ENCODE assay signal across 35 cellular contexts in the genomic region with DNA sequence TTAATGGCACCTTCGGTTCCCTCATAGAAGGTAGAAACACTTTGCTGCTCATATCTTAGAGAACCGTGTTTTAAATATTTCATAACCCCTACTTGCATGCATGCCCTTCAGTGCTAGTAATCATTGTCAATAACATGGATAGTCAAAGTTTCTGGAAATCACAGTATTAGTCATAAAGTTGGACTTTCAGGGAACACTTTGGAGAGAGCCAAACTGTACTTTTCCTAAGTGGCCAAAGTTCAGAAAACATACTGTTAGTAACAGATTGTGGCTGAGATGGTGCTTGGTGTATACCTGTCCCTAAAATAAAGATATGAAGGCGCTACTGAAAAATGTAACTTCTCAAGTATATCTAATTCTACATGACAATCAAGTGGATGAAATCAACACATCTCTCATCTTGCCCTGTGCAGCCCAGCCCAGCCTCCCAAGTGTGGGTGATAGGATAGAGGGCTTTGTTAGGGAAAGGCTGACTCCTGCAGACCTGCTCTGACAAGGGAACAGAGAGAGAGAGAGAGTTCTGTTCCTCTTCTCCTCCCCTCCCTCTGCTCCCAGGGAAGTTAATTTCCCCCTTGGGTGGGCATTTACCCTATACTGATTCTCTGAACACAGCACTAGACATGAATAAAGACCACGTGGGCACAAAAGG. TPM values are rescaled to one million over a fixed set of nuclear protein-coding genes. Genes with fewer than 3 reads are reported as not detected.
"Had no signal": no experiment of that assay in that cellular context is flagged by ENCODE, and none has a peak within 500 bp of the region (broad histone marks: within the 10 kb centered on the region; RNA-seq: fewer than 3 reads in every experiment).

No MANE protein-coding gene starts in this region.

- DNase-seq: activated CD4-positive, alpha-beta T cell treated with anti-CD3 and anti-CD28 coated beads for 4 hours; activated CD4-positive, alpha-beta T cell treated with anti-CD3 and anti-CD28 coated beads, Interleukin-2, amount 50 U/mL, for 4 hours; activated CD8-positive, alpha-beta memory T cell treated with anti-CD3 and anti-CD28 coated beads for 24 hours; activated effector memory CD4-positive, alpha-beta T cell treated with anti-CD3 and anti-CD28 coated beads, Interleukin-2, amount 50 U/mL, for 16 hours; activated naive CD4-positive, alpha-beta T cell treated with anti-CD3 and anti-CD28 coated beads for 36 hours; activated naive CD8-positive, alpha-beta T cell treated with anti-CD3 and anti-CD28 coated beads for 36 hours; cerebellar nuclear complex; colonic mucosa; effector CD8-positive, alpha-beta T cell; erythroblast; foreskin keratinocyte; heart right ventricle; retina; stimulated activated CD4-positive, alpha-beta T cell treated with anti-CD3 and anti-CD28 coated beads, Interleukin-1b, Interleukin-23, amount 100 ng/mL, for 48 hours; stimulated activated CD4-positive, alpha-beta T cell treated with anti-CD3 and anti-CD28 coated beads, Interleukin-4, amount 100 ng/mL, for 4 hours; stimulated activated CD8-positive, alpha-beta memory T cell treated with anti-CD3 and anti-CD28 coated beads, Interleukin-4, amount 100 ng/mL, for 48 hours; stimulated activated naive CD8-positive, alpha-beta T cell treated with anti-CD3 and anti-CD28 coated beads, Interleukin-15, amount 100 ng/mL, for 72 hours; thyroid gland; upper lobe of left lung had no signal

- ATAC-seq: foreskin keratinocyte; heart right ventricle; sciatic nerve; stimulated activated memory B cell treated with anti-CD40 and anti-IgM and Interleukin-4, amounts not matched to agents 10 μg/mL and 1 μg/mL and 100 μg/mL, for 72 hours; stimulated activated naive CD8-positive, alpha-beta T cell treated with anti-CD3 and anti-CD28 coated beads, Interleukin-15, amount 100 ng/mL, for 72 hours had no signal

- H3K4me1 ChIP-seq: ascending aorta, colonic mucosa, foreskin keratinocyte, heart right ventricle, prostate gland, thyroid gland had no signal

- H3K4me2 ChIP-seq: smooth muscle cell had no signal

- H3K9me3 ChIP-seq: ascending aorta, colonic mucosa, heart right ventricle, neutrophil, prostate gland, thyroid gland, upper lobe of left lung had no signal

- H3K36me3 ChIP-seq: ascending aorta, cardiac muscle cell, colonic mucosa, heart right ventricle, neutrophil, prostate gland, thyroid gland, upper lobe of left lung had no signal

- H3K27me3 ChIP-seq: ascending aorta, cardiac muscle cell, colonic mucosa, foreskin keratinocyte, heart right ventricle, neutrophil, thyroid gland, upper lobe of left lung had no signal

- H3K27ac ChIP-seq: ascending aorta, cardiac muscle cell, colonic mucosa, foreskin keratinocyte, heart right ventricle, neutrophil, prostate gland, thyroid gland, VCaP had no signal

- H3K4me3 ChIP-seq: ascending aorta, cardiac muscle cell, colonic mucosa, heart right ventricle, prostate gland, smooth muscle cell, thyroid gland, upper lobe of left lung had no signal

RNA-seq across cellular contexts. Expression of a gene that starts 14.4 kb away (rescaled TPM):
- total RNA-seq: activated naive CD4-positive, alpha-beta T cell treated with anti-CD3 and anti-CD28 coated beads for 36 hours; activated naive CD8-positive, alpha-beta T cell treated with anti-CD3 and anti-CD28 coated beads for 36 hours; dermis microvascular lymphatic vessel endothelial cell; foreskin keratinocyte; kidney epithelial cell; lung microvascular endothelial cell; osteocyte; smooth muscle cell; T-helper 1 cell treated with Interleukin-12 subunit alpha and Interleukin-12 subunit beta and Interleukin-4 antibody, amounts not matched to agents 30 ng/mL and 1 ng/mL, for 36 hours had no signal
- polyA plus RNA-seq: cardiac muscle cell, foreskin keratinocyte, smooth muscle cell had no signal

RNA-seq across cellular contexts. Expression of a gene that starts 16.0 kb away (rescaled TPM):
- total RNA-seq: activated naive CD4-positive, alpha-beta T cell treated with anti-CD3 and anti-CD28 coated beads for 36 hours; ascending aorta; cardiac muscle cell; colonic mucosa; dermis microvascular lymphatic vessel endothelial cell; fibroblast of lung; glomerular endothelial cell; heart right ventricle; kidney epithelial cell; lung microvascular endothelial cell; mucosa of gallbladder; osteocyte; prostate gland; sciatic nerve; smooth muscle cell; upper lobe of left lung had no signal
- polyA plus RNA-seq: fibroblast of lung, foreskin keratinocyte, heart right ventricle, smooth muscle cell had no signal
